In genomic region chr16:28802235-28803019, GRCh38 we compare ENCODE assay signal across 8 cellular contexts. TPM values are rescaled to one million over a fixed set of nuclear protein-coding genes. Genes with fewer than 3 reads are reported as not detected.
DNase-seq lines count a peak whose midpoint lies in the region; ATAC-seq and TF ChIP-seq lines count a peak whose summit lies in the region.
"Not testable (repeated sequence)": the region's sequence is repeated elsewhere in the genome, so short reads cannot be mapped to it uniquely, and the experiment has no call there.

No MANE protein-coding gene starts in this region.

- peak; percentile 73 for DNase-seq in RPMI7951 (ENCODE audit: low read depth)
- peak; percentile 81 for DNase-seq in activated CD8-positive, alpha-beta T cell treated with anti-CD3 and anti-CD28 coated beads, Interleukin-2, amount 10 ng/mL, durations not matched to agents 7 days and 5 days
- not testable (repeated sequence) for DNase-seq in MCF 10A (ENCODE audit: unreplicated experiment)
- DNase-seq in immature natural killer cell: peak; percentile 66 to 84 (median 82)
- DNase-seq in sigmoid colon: peak; percentile 77
- peak; percentile 25 for DNase-seq in thoracic aorta (ENCODE audit: low spot score)

- H3K27ac ChIP-seq in sigmoid colon: not testable (repeated sequence)
- peak overlapping the region in 1 of 2 donors; percentile 8 for H3K27ac ChIP-seq in thoracic aorta

- not testable (repeated sequence) for H3K4me1 Mint-ChIP-seq in activated CD8-positive, alpha-beta T cell treated with anti-CD3 and anti-CD28 coated beads, Interleukin-2, amount 10 ng/mL, durations not matched to agents 7 days and 5 days (ENCODE audit: low read depth); MCF 10A (ENCODE audit: insufficient read depth, unreplicated experiment); immature natural killer cell

- CTCF ChIA-PET in activated CD8-positive, alpha-beta T cell treated with anti-CD3 and anti-CD28 coated beads, Interleukin-2, amount 10 ng/mL, durations not matched to agents 7 days and 5 days (lab: Charles Lee); MCF 10A (lab: Yijun Ruan, JAX): not testable (repeated sequence)

- H3K27ac Mint-ChIP-seq in activated CD8-positive, alpha-beta T cell treated with anti-CD3 and anti-CD28 coated beads, Interleukin-2, amount 10 ng/mL, durations not matched to agents 7 days and 5 days: peak overlapping the region; percentile 84
- not testable (repeated sequence) for H3K27ac Mint-ChIP-seq in MCF 10A (ENCODE audit: low read depth, unreplicated experiment)
- H3K27ac Mint-ChIP-seq in immature natural killer cell: peak overlapping the region in 5 of 6 donors; percentile 23 to 88 (median 72)

- not testable (repeated sequence) for H3K9me3 ChIP-seq in sigmoid colon, thoracic aorta

- peak overlapping the region; percentile 61 for H3K4me3 Mint-ChIP-seq in activated CD8-positive, alpha-beta T cell treated with anti-CD3 and anti-CD28 coated beads, Interleukin-2, amount 10 ng/mL, durations not matched to agents 7 days and 5 days
- H3K4me3 Mint-ChIP-seq in MCF 10A (ENCODE audit: unreplicated experiment) (peak overlapping the region; percentile 55), immature natural killer cell (peak overlapping the region; percentile 57 to 82 (median 79))

- H3K9me3 Mint-ChIP-seq in activated CD8-positive, alpha-beta T cell treated with anti-CD3 and anti-CD28 coated beads, Interleukin-2, amount 10 ng/mL, durations not matched to agents 7 days and 5 days (ENCODE audit: insufficient read depth); MCF 10A (ENCODE audit: unreplicated experiment); immature natural killer cell: not testable (repeated sequence)

- intact Hi-C loops in MCF 10A (cut with micrococcal nuclease); sigmoid colon (cut with DNase I): not testable (repeated sequence)

- not testable (repeated sequence) for BruUV-seq in MCF 10A (replicated peaks; lab: Mats Ljungman, UMichigan)

- H3K27me3 ChIP-seq in sigmoid colon; thoracic aorta (replicated peaks; ENCODE audit: insufficient read depth): not testable (repeated sequence)

- H3K27me3 Mint-ChIP-seq in activated CD8-positive, alpha-beta T cell treated with anti-CD3 and anti-CD28 coated beads, Interleukin-2, amount 10 ng/mL, durations not matched to agents 7 days and 5 days (ENCODE audit: low read depth); MCF 10A (ENCODE audit: insufficient read depth, unreplicated experiment); immature natural killer cell (ENCODE audit: low read depth in 3 of 3): not testable (repeated sequence)

- POLR2A ChIA-PET in activated CD8-positive, alpha-beta T cell treated with anti-CD3 and anti-CD28 coated beads, Interleukin-2, amount 10 ng/mL, durations not matched to agents 7 days and 5 days (lab: Charles Lee); MCF 10A (lab: Yijun Ruan, JAX): not testable (repeated sequence)

- H3K4me1 ChIP-seq in sigmoid colon; thoracic aorta (ENCODE audit: control insufficient read depth in 1 of 2, low read depth in 2 of 2): not testable (repeated sequence)

- not testable (repeated sequence) for H3K36me3 Mint-ChIP-seq in activated CD8-positive, alpha-beta T cell treated with anti-CD3 and anti-CD28 coated beads, Interleukin-2, amount 10 ng/mL, durations not matched to agents 7 days and 5 days (ENCODE audit: low read depth); MCF 10A (ENCODE audit: insufficient read depth, unreplicated experiment); immature natural killer cell

- H3K4me3 ChIP-seq in sigmoid colon: not testable (repeated sequence)
- peak overlapping the region; percentile 50 for H3K4me3 ChIP-seq in thoracic aorta

- TF ChIP-seq POLR2A in sigmoid colon (IDR thresholded peaks at IDR 0.05): not testable (repeated sequence)

- not testable (repeated sequence) for TF ChIP-seq EP300 in sigmoid colon (IDR thresholded peaks at IDR 0.05)

- H3K36me3 ChIP-seq in sigmoid colon, thoracic aorta: not testable (repeated sequence)

- not testable (repeated sequence) for TF ChIP-seq CTCF in MCF 10A (IDR thresholded peaks at IDR 0.05; ENCODE audit: unreplicated experiment)
- TF ChIP-seq CTCF in sigmoid colon (IDR thresholded peaks at IDR 0.05) (peak in 1 of 4 experiments; percentile 38), thoracic aorta (IDR thresholded peaks at IDR 0.05) (peak; percentile 39)

- ATAC-seq in GM18498 (IDR thresholded peaks at IDR 0.05; ENCODE audit: unreplicated experiment) (peak; percentile 63), HG03439 (IDR thresholded peaks at IDR 0.05; ENCODE audit: unreplicated experiment) (peak; percentile 77), thoracic aorta (ENCODE audit: insufficient number of reproducible peaks, low FRiP score, low read depth) (peak; percentile 88)
- ATAC-seq in activated CD8-positive, alpha-beta T cell treated with anti-CD3 and anti-CD28 coated beads, Interleukin-2, amount 10 ng/mL, durations not matched to agents 7 days and 5 days: peak; percentile 90

- 35 to 45% methylated on average over 7 to 8 of the region's 13 CpGs for WGBS in sigmoid colon, 2 donors

RNA-seq across cellular contexts. Expression of gene ATXN2L, which starts 20.4 kb away (rescaled TPM):
- total RNA-seq in RPMI7951 (2014; rRNA removed; shearing (Covaris generic)): 17.9 and 29.7 TPM in 2 replicates
- 100 to 1,000 TPM; 256 to 269 TPM for total RNA-seq in activated CD8-positive, alpha-beta T cell treated with anti-CD3 and anti-CD28 coated beads, Interleukin-2, amount 10 ng/mL, durations not matched to agents 7 days and 5 days
- 245 and 251 TPM in 2 replicates for total RNA-seq in MCF 10A (2022)
- 10 to 100 TPM in 1 of 3 donors, 1 to 10 TPM in 2; 3.0 to 28.5 (median 9.7) TPM for polyA plus RNA-seq in immature natural killer cell
- 10 to 100 TPM; 40.2 to 75.1 (median 52.2) TPM for total RNA-seq in sigmoid colon
- 10 to 100 TPM; 25.9 to 89.9 (median 30.0) TPM for polyA plus RNA-seq in sigmoid colon
- total RNA-seq in thoracic aorta: 10 to 100 TPM; 79.9 to 84.3 TPM

RNA-seq across cellular contexts. Expression of gene TUFM, which starts 43.7 kb away (rescaled TPM):
- total RNA-seq in RPMI7951 (2014; rRNA removed; shearing (Covaris generic)): 99.1 and 109 TPM in 2 replicates
- total RNA-seq in activated CD8-positive, alpha-beta T cell treated with anti-CD3 and anti-CD28 coated beads, Interleukin-2, amount 10 ng/mL, durations not matched to agents 7 days and 5 days: 100 to 1,000 TPM; 150 to 153 TPM
- 184 and 198 TPM in 2 replicates for total RNA-seq in MCF 10A (2022)
- 100 to 1,000 TPM; 149 to 206 (median 153) TPM for polyA plus RNA-seq in immature natural killer cell
- total RNA-seq in sigmoid colon: 100 to 1,000 TPM in 1 of 4 donors, 10 to 100 TPM in 3; 75.3 to 115 (median 89.8) TPM
- 100 to 1,000 TPM; 102 to 289 (median 151) TPM for polyA plus RNA-seq in sigmoid colon
- total RNA-seq in thoracic aorta: 10 to 100 TPM; 48.9 to 50.2 TPM

RNA-seq across cellular contexts. Expression of gene NPIPB9, which starts 50.8 kb away (rescaled TPM):
- total RNA-seq in RPMI7951 (2014; rRNA removed; shearing (Covaris generic)): not detected in 2 replicates
- total RNA-seq in activated CD8-positive, alpha-beta T cell treated with anti-CD3 and anti-CD28 coated beads, Interleukin-2, amount 10 ng/mL, durations not matched to agents 7 days and 5 days: 1 to 10 TPM; 3.7 to 4.3 TPM
- total RNA-seq in MCF 10A (2022) (2.1 TPM in 2 replicates), sigmoid colon (1 to 10 TPM in 2 of 4 donors, under 1 TPM in 1, not detected in 1; 0.49 to 7.5 (median 1.8) TPM), thoracic aorta (1 to 10 TPM; 3.0 to 8.4 TPM)
- polyA plus RNA-seq in immature natural killer cell (not detected), sigmoid colon (under 1 TPM in 1 of 3 donors, not detected in 2; 0.87 TPM)
